Comparison of ENCODE assay signal across 12 cellular contexts in genomic region chr11:89405629-89406028, GRCh38.
A peak's percentile ranks its signal among the peaks of the same experiment; 100 is the strongest.
DNase-seq lines count a peak whose midpoint lies in the region; ATAC-seq and TF ChIP-seq lines count a peak whose summit lies in the region.
"Had no signal": no experiment of that assay in that cellular context is flagged by ENCODE, and none has a peak within 500 bp of the region (broad histone marks: within the 10 kb centered on the region; RNA-seq: fewer than 3 reads in every experiment).

No MANE protein-coding gene starts in this region.

- ATAC-seq in PC-3 (peak; percentile 35; the same call in 1 of the 2 replicates), HG02759 (IDR thresholded peaks at IDR 0.05; ENCODE audit: unreplicated experiment) (no peak)
- ATAC-seq: heart right ventricle; stimulated activated naive CD8-positive, alpha-beta T cell treated with anti-CD3 and anti-CD28 coated beads, Interleukin-15, Interleukin-2, amounts not matched to agents 100 U/mL and 50 U/mL, for 24 hours had no signal

- CTCF ChIA-PET in PC-3 (lab: Charles Lee): interaction anchor here (0.6 kb wide), 1 partner anchor 202 kb away, joined by 5 read pairs; no protein-coding TSS in a partner anchor
- CTCF ChIA-PET in activated CD4-positive, alpha-beta memory T cell treated with anti-CD3 and anti-CD28 coated beads, Interleukin-2, amount 10 ng/mL, durations not matched to agents 7 days and 5 days (lab: Charles Lee): no interaction called here

- BruUV-seq in PC-3 (replicated peaks; lab: Mats Ljungman, UMichigan): no TSS peak

- peak; percentile 41 for TF ChIP-seq CTCF in left ventricle myocardium inferior (IDR thresholded peaks at IDR 0.05; ENCODE audit: borderline replicate concordance)
- TF ChIP-seq CTCF in right atrium auricular region (IDR thresholded peaks at IDR 0.05): no peak
- peak; percentile 60 for TF ChIP-seq CTCF in PC-3 (conservative IDR thresholded peaks at IDR 0.05; ENCODE audit: low read depth, low read length)
- TF ChIP-seq CTCF in fibroblast of pulmonary artery (IDR thresholded peaks at IDR 0.05; ENCODE audit: low read length, missing control alignments): peak; percentile 34

- H3K9me3 ChIP-seq in left ventricle myocardium inferior (replicated peaks) (no peaks in the 10 kb centered on the region), right atrium auricular region (no peaks in the 10 kb centered on the region), PC-3 (ENCODE audit: low read length) (no peaks in the 10 kb centered on the region)
- H3K9me3 ChIP-seq: heart right ventricle had no signal

- H4K20me1 ChIP-seq in PC-3 (ENCODE audit: low read length): no peaks in the 10 kb centered on the region

- H3K36me3 Mint-ChIP-seq in activated CD4-positive, alpha-beta memory T cell treated with anti-CD3 and anti-CD28 coated beads, Interleukin-2, amount 10 ng/mL, durations not matched to agents 7 days and 5 days (ENCODE audit: low read depth): no peaks in the 10 kb centered on the region
- H3K36me3 Mint-ChIP-seq: brain had no signal

- no peaks in the 10 kb centered on the region for H3K79me2 ChIP-seq in PC-3 (ENCODE audit: low read length)

- H3K4me2 ChIP-seq in PC-3 (ENCODE audit: low read length): no peak overlapping the region

- no peaks in the 10 kb centered on the region for H3K9me3 Mint-ChIP-seq in activated CD4-positive, alpha-beta memory T cell treated with anti-CD3 and anti-CD28 coated beads, Interleukin-2, amount 10 ng/mL, durations not matched to agents 7 days and 5 days
- H3K9me3 Mint-ChIP-seq: brain had no signal

- H3K36me3 ChIP-seq in left ventricle myocardium inferior (no peaks in the 10 kb centered on the region), right atrium auricular region (no peaks in the 10 kb centered on the region), PC-3 (ENCODE audit: low read depth, low read length) (no peaks in the 10 kb centered on the region)
- H3K36me3 ChIP-seq: heart right ventricle had no signal

- H3K9ac ChIP-seq in PC-3 (ENCODE audit: low read length): no peak overlapping the region

- H3K4me3 ChIP-seq in left ventricle myocardium inferior (no peak overlapping the region), right atrium auricular region (no peak overlapping the region), PC-3 (ENCODE audit: low read length) (no peak overlapping the region), fibroblast of pulmonary artery (replicated peaks; ENCODE audit: low read depth, low read length) (no peak overlapping the region)
- H3K4me3 ChIP-seq: heart right ventricle had no signal

- no peak overlapping the region for H3K4me3 Mint-ChIP-seq in activated CD4-positive, alpha-beta memory T cell treated with anti-CD3 and anti-CD28 coated beads, Interleukin-2, amount 10 ng/mL, durations not matched to agents 7 days and 5 days
- H3K4me3 Mint-ChIP-seq: B cell, brain had no signal

- no peaks in the 10 kb centered on the region for H3F3A ChIP-seq in PC-3 (ENCODE audit: low read length, unreplicated experiment)

- no peaks in the 10 kb centered on the region for H3K9me2 ChIP-seq in PC-3 (replicated peaks; ENCODE audit: low read length)

- no peaks in the 10 kb centered on the region for H3K4me1 Mint-ChIP-seq in activated CD4-positive, alpha-beta memory T cell treated with anti-CD3 and anti-CD28 coated beads, Interleukin-2, amount 10 ng/mL, durations not matched to agents 7 days and 5 days
- H3K4me1 Mint-ChIP-seq: B cell, brain had no signal

- H3K4me1 ChIP-seq in left ventricle myocardium inferior (no peaks in the 10 kb centered on the region), right atrium auricular region (no peaks in the 10 kb centered on the region), PC-3 (ENCODE audit: insufficient read depth, low read length) (no peaks in the 10 kb centered on the region)
- H3K4me1 ChIP-seq: heart right ventricle had no signal

- POLR2A ChIA-PET in PC-3 (lab: Charles Lee; ENCODE audit: unreplicated experiment): no interaction called here
- POLR2A ChIA-PET in activated CD4-positive, alpha-beta memory T cell treated with anti-CD3 and anti-CD28 coated beads, Interleukin-2, amount 10 ng/mL, durations not matched to agents 7 days and 5 days (lab: Charles Lee): no interaction called here

- no peak overlapping the region for H3K27ac Mint-ChIP-seq in activated CD4-positive, alpha-beta memory T cell treated with anti-CD3 and anti-CD28 coated beads, Interleukin-2, amount 10 ng/mL, durations not matched to agents 7 days and 5 days
- H3K27ac Mint-ChIP-seq: B cell, brain had no signal

- DNase-seq in left ventricle myocardium inferior (no peak), right atrium auricular region (ENCODE audit: low spot score) (no peak), PC-3 (peak; percentile 47), fibroblast of pulmonary artery (ENCODE audit: low read depth) (peak; percentile 52), putamen (ENCODE audit: low spot score) (no peak)
- no peak for DNase-seq in stimulated activated CD4-positive, alpha-beta T cell treated with anti-CD3 and anti-CD28 coated beads, Interleukin-12 subunit alpha, Interleukin-12 subunit beta, amount 100 ng/mL, for 4 hours
- DNase-seq in activated CD4-positive, alpha-beta memory T cell treated with anti-CD3 and anti-CD28 coated beads, Interleukin-2, amount 10 ng/mL, durations not matched to agents 7 days and 5 days: no peak
- DNase-seq: heart right ventricle; stimulated activated naive CD8-positive, alpha-beta T cell treated with anti-CD3 and anti-CD28 coated beads, Interleukin-15, Interleukin-2, amounts not matched to agents 100 U/mL and 50 U/mL, for 24 hours had no signal

- no peaks in the 10 kb centered on the region for H3K27me3 ChIP-seq in left ventricle myocardium inferior (ENCODE audit: low read depth)
- H3K27me3 ChIP-seq in right atrium auricular region: no peaks in the 10 kb centered on the region
- H3K27me3 ChIP-seq in PC-3 (ENCODE audit: low read length): no peaks in the 10 kb centered on the region
- H3K27me3 ChIP-seq: heart right ventricle had no signal

- H2AFZ ChIP-seq in PC-3 (ENCODE audit: low read length): no peak overlapping the region

- no peaks in the 10 kb centered on the region for H3K27me3 Mint-ChIP-seq in activated CD4-positive, alpha-beta memory T cell treated with anti-CD3 and anti-CD28 coated beads, Interleukin-2, amount 10 ng/mL, durations not matched to agents 7 days and 5 days
- H3K27me3 Mint-ChIP-seq: B cell had no signal

- no peak overlapping the region for H3K27ac ChIP-seq in left ventricle myocardium inferior (replicated peaks)
- H3K27ac ChIP-seq in right atrium auricular region: no peak overlapping the region
- H3K27ac ChIP-seq in PC-3 (ENCODE audit: low read length): no peak overlapping the region
- H3K27ac ChIP-seq: heart right ventricle had no signal

- intact Hi-C loops in left ventricle myocardium inferior (cut with micrococcal nuclease): no loop called here
- intact Hi-C loops in PC-3 (cut with micrococcal nuclease): loop anchor here (5.0 kb wide), 3 partner anchors 73 to 308 kb away; no protein-coding TSS in a partner anchor

Comparison
In these comparisons a context has a peak if more than half of its experiments do, and no peak if none do; other contexts are left out.
1. CTCF ChIP-seq: peak in left ventricle myocardium inferior (single experiment), PC-3 (single experiment) and fibroblast of pulmonary artery (single experiment); none in right atrium auricular region (0 of 2).
2. DNase-seq: peak in PC-3 (single experiment) and fibroblast of pulmonary artery (single experiment); none in left ventricle myocardium inferior (single experiment), right atrium auricular region (single experiment), putamen (single experiment), stimulated activated CD4-positive, alpha-beta T cell treated with anti-CD3 and anti-CD28 coated beads, Interleukin-12 subunit alpha, Interleukin-12 subunit beta, amount 100 ng/mL, for 4 hours (single experiment) and activated CD4-positive, alpha-beta memory T cell treated with anti-CD3 and anti-CD28 coated beads, Interleukin-2, amount 10 ng/mL, durations not matched to agents 7 days and 5 days (single experiment).